Comparison of ENCODE assay signal across 10 cellular contexts in genomic region chr7:116271980-116272886, GRCh38.
DNase-seq lines count a peak whose midpoint lies in the region; ATAC-seq, FAIRE-seq and TF ChIP-seq lines count a peak whose summit lies in the region.
"Had no signal": no experiment of that assay in that cellular context is flagged by ENCODE, and none has a peak within 500 bp of the region (broad histone marks: within the 10 kb centered on the region; RNA-seq: fewer than 3 reads in every experiment).

No MANE protein-coding gene starts in this region.

- peak; percentile 48 for ATAC-seq in GM18517 (IDR thresholded peaks at IDR 0.05; ENCODE audit: unreplicated experiment)
- no peak for ATAC-seq in HG03045 (IDR thresholded peaks at IDR 0.05; ENCODE audit: unreplicated experiment)
- ATAC-seq in GM21723 (IDR thresholded peaks at IDR 0.05; ENCODE audit: unreplicated experiment), result no peak
- ATAC-seq: stimulated activated memory B cell treated with anti-CD40 and anti-IgM and Interleukin-4, amounts not matched to agents 10 μg/mL and 1 μg/mL and 100 μg/mL, for 72 hours had no signal

- intact Hi-C loops in sigmoid colon (cut with DNase I), result loop anchor here (1.0 to 5.0 kb wide), 3 partner anchors 82 to 255 kb away; no protein-coding TSS in a partner anchor

- no peaks in the 10 kb centered on the region for H3K9me3 ChIP-seq in sigmoid colon

- peak overlapping the region; percentile 30 to 50 for H3K4me3 ChIP-seq in foreskin fibroblast (ENCODE audit: low read depth in 1 of 2, low read length in 2 of 2)
- peak overlapping the region in 2 of 4 donors; percentile 11 to 16 for H3K4me3 ChIP-seq in sigmoid colon

- TF ChIP-seq EP300 in sigmoid colon (IDR thresholded peaks at IDR 0.05), result peak; percentile 84 to 96 (median 94)

- H3K27me3 ChIP-seq in sigmoid colon, result no peaks in the 10 kb centered on the region

- peak; percentile 95 for DNase-seq in RCC 7860 (ENCODE audit: low spot score)
- DNase-seq in foreskin fibroblast, result peak; percentile 95 to 97
- DNase-seq in sigmoid colon, result peak; percentile 90
- no peak for DNase-seq in activated gamma-delta T cell treated with Interleukin-2 at 50 U/mL for 16 hours
- DNase-seq in NCI-H187 (lab: John Stamatoyannopoulos, UW), result no peak

- TF ChIP-seq CTCF in foreskin fibroblast (IDR thresholded peaks at IDR 0.05; ENCODE audit: low read depth, low read length) (no peak), sigmoid colon (IDR thresholded peaks at IDR 0.05) (no peak)

- peaks cover 0 to 77% (median 48%) of the 10 kb centered on the region in 4 donors for H3K4me1 ChIP-seq in sigmoid colon

- WGBS in sigmoid colon, 2 donors, result 72 to 86% methylated on average over 4 of the region's 4 CpGs

- H3K36me3 ChIP-seq in sigmoid colon, result no peaks in the 10 kb centered on the region

- no peak for TF ChIP-seq POLR2A in sigmoid colon (IDR thresholded peaks at IDR 0.05)

- peak overlapping the region; percentile 79 to 91 (median 85) for H3K27ac ChIP-seq in sigmoid colon

- FAIRE-seq in RCC 7860 (lab: Jason Lieb, UNC), result peak; percentile 98
- FAIRE-seq: colon had no signal

Comparison
In these comparisons a context has a peak if more than half of its experiments do, and no peak if none do; other contexts are left out.
1. DNase-seq: peak in RCC 7860 (single experiment), foreskin fibroblast (2 of 2) and sigmoid colon (single experiment); none in activated gamma-delta T cell treated with Interleukin-2 at 50 U/mL for 16 hours (single experiment) and NCI-H187 (0 of 2).